In genomic region chr1:160954158-160955104, GRCh38 we compare ENCODE assay signal across 8 cellular contexts. TPM values are rescaled to one million over a fixed set of nuclear protein-coding genes. Genes with fewer than 3 reads are reported as not detected.
DNase-seq lines count a peak whose midpoint lies in the region; ATAC-seq and TF ChIP-seq lines count a peak whose summit lies in the region.

Gene ITLN2 (minus strand): TSS chr1:160954809. CDS start chr1:160954741, 68 bp downstream.

- peaks cover 10% of the 10 kb centered on the region for H3K4me1 Mint-ChIP-seq in T-helper 2 cell treated with Interferon-gamma antibody and Interleukin-4, amounts not matched to agents 5 μg/mL and 100 μg/mL, for 36 hours (ENCODE audit: low read depth)
- H3K4me1 Mint-ChIP-seq in brain: peaks cover 4% of the 10 kb centered on the region

- H3K27ac Mint-ChIP-seq in T-helper 2 cell treated with Interferon-gamma antibody and Interleukin-4, amounts not matched to agents 5 μg/mL and 100 μg/mL, for 36 hours: peak within 1 kb of the TSS; percentile 3
- H3K27ac Mint-ChIP-seq in brain: peak within 1 kb of the TSS in 1 of 5 experiments; percentile 63

- WGBS in lung, 2 donors: 82 to 87% methylated on average over 8 of the region's 8 CpGs
- WGBS in tibial nerve, 2 donors: 67 to 73% methylated on average over 8 of the region's 8 CpGs

- no peaks in the 10 kb centered on the region for H3K36me3 Mint-ChIP-seq in T-helper 2 cell treated with Interferon-gamma antibody and Interleukin-4, amounts not matched to agents 5 μg/mL and 100 μg/mL, for 36 hours (ENCODE audit: low read depth)
- H3K36me3 Mint-ChIP-seq in brain: no peaks in the 10 kb centered on the region

- H3K27me3 Mint-ChIP-seq in T-helper 2 cell treated with Interferon-gamma antibody and Interleukin-4, amounts not matched to agents 5 μg/mL and 100 μg/mL, for 36 hours (ENCODE audit: low read depth): peaks cover 8% of the 10 kb centered on the region
- peaks cover 7% of the 10 kb centered on the region for H3K27me3 Mint-ChIP-seq in brain

- H3K9me3 ChIP-seq in lung (ENCODE audit: control insufficient read depth in 2 of 2, insufficient read depth in 1 of 2, low read length in 1 of 2): no peaks in the 10 kb centered on the region
- no peaks in the 10 kb centered on the region for H3K9me3 ChIP-seq in tibial nerve

- no peak for TF ChIP-seq POLR2A in tibial nerve (IDR thresholded peaks at IDR 0.05)

- H3K4me3 ChIP-seq in lung: no peak within 1 kb of the TSS
- H3K4me3 ChIP-seq in tibial nerve: no peak within 1 kb of the TSS

- H3K27me3 ChIP-seq in lung (ENCODE audit: control insufficient read depth, insufficient read depth) (no peaks in the 10 kb centered on the region), tibial nerve (no peaks in the 10 kb centered on the region)

- TF ChIP-seq EP300 in tibial nerve (IDR thresholded peaks at IDR 0.05): no peak

- H3K4me1 ChIP-seq in lung (ENCODE audit: control insufficient read depth in 2 of 2, insufficient read depth in 2 of 2, low read length in 2 of 2) (peaks cover 0 to 4% of the 10 kb centered on the region in 2 donors), tibial nerve (no peaks in the 10 kb centered on the region)

- no peaks in the 10 kb centered on the region for H3K9me3 Mint-ChIP-seq in T-helper 2 cell treated with Interferon-gamma antibody and Interleukin-4, amounts not matched to agents 5 μg/mL and 100 μg/mL, for 36 hours
- no peaks in the 10 kb centered on the region for H3K9me3 Mint-ChIP-seq in brain

- ATAC-seq in lung (ENCODE audit: insufficient read depth, low FRiP score): no peak

- peak; percentile 36 to 67 for TF ChIP-seq CTCF in brain (conservative IDR thresholded peaks at IDR 0.05)
- peak; percentile 20 for TF ChIP-seq CTCF in lung (IDR thresholded peaks at IDR 0.05; ENCODE audit: control extremely low read depth, extremely low read depth)
- peak in 4 of 5 experiments; percentile 20 to 32 (median 29) for TF ChIP-seq CTCF in tibial nerve (IDR thresholded peaks at IDR 0.05)

- H3K4me3 Mint-ChIP-seq in T-helper 2 cell treated with Interferon-gamma antibody and Interleukin-4, amounts not matched to agents 5 μg/mL and 100 μg/mL, for 36 hours: no peak within 1 kb of the TSS
- no peak within 1 kb of the TSS for H3K4me3 Mint-ChIP-seq in brain

- no peak within 1 kb of the TSS for H3K27ac ChIP-seq in lung (ENCODE audit: low read depth in 1 of 2, low read length in 1 of 2)
- H3K27ac ChIP-seq in tibial nerve: no peak within 1 kb of the TSS

- H3K36me3 ChIP-seq in lung (ENCODE audit: control insufficient read depth in 2 of 2, insufficient read depth in 2 of 2, low read length in 2 of 2): no peaks in the 10 kb centered on the region
- H3K36me3 ChIP-seq in tibial nerve: no peaks in the 10 kb centered on the region

- DNase-seq in SIG-M5 treated with dmso at 0.1 percent for 504 hours (lab: John Stamatoyannopoulos, UW; ENCODE audit: unreplicated experiment) (peak; percentile 69), SIG-M5 (lab: John Stamatoyannopoulos, UW) (no peak), HUDEP-2 (lab: John Stamatoyannopoulos, UW; ENCODE audit: unreplicated experiment in 76 of 76) (peak in 42 of 76 experiments; percentile 4 to 64 (median 23)), lung (ENCODE audit: low spot score) (no peak), tibial nerve (ENCODE audit: low spot score in 2 of 2) (no peak), cerebellum (ENCODE audit: low spot score) (no peak)
- DNase-seq in T-helper 2 cell treated with Interferon-gamma antibody and Interleukin-4, amounts not matched to agents 5 μg/mL and 100 μg/mL, for 36 hours (ENCODE audit: low spot score): peak; percentile 28

RNA-seq across cellular contexts. Expression of gene ITLN2, which starts in this region (rescaled TPM):
- polyA plus RNA-seq in brain (ENCODE audit: insufficient read depth, low read depth, low replicate concordance) (not detected), lung (10 to 100 TPM in 1 of 2 donors, 1 to 10 TPM in 1; 9.0 to 23.7 TPM)
- total RNA-seq in lung (10 to 100 TPM in 1 of 2 donors, 1 to 10 TPM in 1; 1.6 to 13.8 TPM), tibial nerve (not detected), cerebellum (not detected)

Comparison
In these comparisons a context has a peak if more than half of its experiments do, and no peak if none do; other contexts are left out.
1. DNase-seq: peak in SIG-M5 treated with dmso at 0.1 percent for 504 hours (single experiment), HUDEP-2 (42 of 76) and T-helper 2 cell treated with Interferon-gamma antibody and Interleukin-4, amounts not matched to agents 5 μg/mL and 100 μg/mL, for 36 hours (single experiment); none in SIG-M5 (single experiment), lung (single experiment), tibial nerve (0 of 2) and cerebellum (single experiment).
2. Peak in every context shown above with its lines, with median percentiles within 50 percentile points of each other: CTCF ChIP-seq.